22 cellular contexts compared by ENCODE assay signal in genomic region chr12:131388164-131388795, GRCh38.
DNase-seq lines count a peak whose midpoint lies in the region; ATAC-seq, FAIRE-seq and TF ChIP-seq lines count a peak whose summit lies in the region.
"Had no signal": no experiment of that assay in that cellular context is flagged by ENCODE, and none has a peak within 500 bp of the region (broad histone marks: within the 10 kb centered on the region; RNA-seq: fewer than 3 reads in every experiment).

No MANE protein-coding gene starts in this region.

- H3K27ac Mint-ChIP-seq in activated naive CD4-positive, alpha-beta T cell treated with anti-CD3 and anti-CD28 coated beads, Interleukin-2, amount 10 ng/mL, durations not matched to agents 7 days and 5 days = peak overlapping the region; percentile 58
- no peak overlapping the region for H3K27ac Mint-ChIP-seq in activated naive CD4-positive, alpha-beta T cell treated with anti-CD3 and anti-CD28 coated beads for 36 hours
- no peak overlapping the region for H3K27ac Mint-ChIP-seq in CD14-positive monocyte
- H3K27ac Mint-ChIP-seq: activated CD8-positive, alpha-beta T cell treated with anti-CD3 and anti-CD28 coated beads, Interleukin-2, amount 10 ng/mL, durations not matched to agents 7 days and 5 days had no signal

- H3K36me3 ChIP-seq in kidney (ENCODE audit: control insufficient read depth in 1 of 2, insufficient read depth in 2 of 2, low read length in 2 of 2) = no peaks in the 10 kb centered on the region
- H3K36me3 ChIP-seq: ascending aorta, BE2C, upper lobe of right lung had no signal

- H3K36me3 Mint-ChIP-seq in activated naive CD4-positive, alpha-beta T cell treated with anti-CD3 and anti-CD28 coated beads, Interleukin-2, amount 10 ng/mL, durations not matched to agents 7 days and 5 days = no peaks in the 10 kb centered on the region
- H3K36me3 Mint-ChIP-seq in activated naive CD4-positive, alpha-beta T cell treated with anti-CD3 and anti-CD28 coated beads for 36 hours (ENCODE audit: low read depth) = no peaks in the 10 kb centered on the region
- H3K36me3 Mint-ChIP-seq in CD14-positive monocyte = no peaks in the 10 kb centered on the region

- DNase-seq in activated naive CD4-positive, alpha-beta T cell treated with anti-CD3 and anti-CD28 coated beads, Interleukin-2, amount 10 ng/mL, durations not matched to agents 7 days and 5 days = no peak
- no peak for DNase-seq in activated naive CD4-positive, alpha-beta T cell treated with anti-CD3 and anti-CD28 coated beads for 36 hours
- DNase-seq in anterior cingulate cortex (lab: John Stamatoyannopoulos, UW) (peak in 47 of 58 donors; percentile 8 to 81 (median 45)), kidney (peak; percentile 47), superior temporal gyrus (ENCODE audit: extremely low spot score) (peak; percentile 37), CD14-positive monocyte (ENCODE audit: low spot score) (no peak)
- DNase-seq: activated CD4-positive, alpha-beta T cell treated with anti-CD3 and anti-CD28 coated beads for 1 hour; activated CD8-positive, alpha-beta T cell treated with anti-CD3 and anti-CD28 coated beads, Interleukin-2, amount 10 ng/mL, durations not matched to agents 7 days and 5 days; BE2C; effector memory CD4-positive, alpha-beta T cell; H9; IMR-90; mammary epithelial cell; NCI-H748 treated with DMSO at 0.1 percent for 48 hours; upper lobe of right lung had no signal

- H3K4me1 Mint-ChIP-seq in activated naive CD4-positive, alpha-beta T cell treated with anti-CD3 and anti-CD28 coated beads, Interleukin-2, amount 10 ng/mL, durations not matched to agents 7 days and 5 days = no peaks in the 10 kb centered on the region
- no peaks in the 10 kb centered on the region for H3K4me1 Mint-ChIP-seq in activated naive CD4-positive, alpha-beta T cell treated with anti-CD3 and anti-CD28 coated beads for 36 hours (ENCODE audit: low read depth)
- H3K4me1 Mint-ChIP-seq in CD14-positive monocyte = no peaks in the 10 kb centered on the region

- no peaks in the 10 kb centered on the region for H3K27me3 Mint-ChIP-seq in activated naive CD4-positive, alpha-beta T cell treated with anti-CD3 and anti-CD28 coated beads, Interleukin-2, amount 10 ng/mL, durations not matched to agents 7 days and 5 days
- peaks cover 3% of the 10 kb centered on the region for H3K27me3 Mint-ChIP-seq in activated naive CD4-positive, alpha-beta T cell treated with anti-CD3 and anti-CD28 coated beads for 36 hours (ENCODE audit: low read depth)
- H3K27me3 Mint-ChIP-seq in CD14-positive monocyte (ENCODE audit: low read depth in 3 of 3) = peaks cover 2 to 7% (median 5%) of the 10 kb centered on the region in 3 donors

- no peak overlapping the region for H3K9ac ChIP-seq in kidney (ENCODE audit: low read length in 2 of 2)

- H3K4me3 ChIP-seq in kidney (ENCODE audit: low read length in 2 of 2) = no peak overlapping the region
- H3K4me3 ChIP-seq: ascending aorta, upper lobe of right lung had no signal

- FAIRE-seq in kidney (lab: Jason Lieb, UNC) = no peak
- FAIRE-seq: D721Med, frontal cortex, TTC549 had no signal

- CTCF ChIA-PET in activated naive CD4-positive, alpha-beta T cell treated with anti-CD3 and anti-CD28 coated beads, Interleukin-2, amount 10 ng/mL, durations not matched to agents 7 days and 5 days (lab: Charles Lee) = no interaction called here
- CTCF ChIA-PET in activated naive CD4-positive, alpha-beta T cell treated with anti-CD3 and anti-CD28 coated beads for 36 hours (lab: Charles Lee) = interaction anchor here (0.6 kb wide), 1 partner anchor 574 kb away, joined by 3 read pairs; no protein-coding TSS in a partner anchor

- intact Hi-C loops in activated naive CD4-positive, alpha-beta T cell treated with anti-CD3 and anti-CD28 coated beads for 36 hours (cut with micrococcal nuclease) = no loop called here
- intact Hi-C loops in kidney (cut with DNase I) = no loop called here
- intact Hi-C loops in CD14-positive monocyte (cut with micrococcal nuclease) = no loop called here

- no peaks in the 10 kb centered on the region for H3K9me3 Mint-ChIP-seq in activated naive CD4-positive, alpha-beta T cell treated with anti-CD3 and anti-CD28 coated beads, Interleukin-2, amount 10 ng/mL, durations not matched to agents 7 days and 5 days
- no peaks in the 10 kb centered on the region for H3K9me3 Mint-ChIP-seq in activated naive CD4-positive, alpha-beta T cell treated with anti-CD3 and anti-CD28 coated beads for 36 hours
- no peaks in the 10 kb centered on the region for H3K9me3 Mint-ChIP-seq in CD14-positive monocyte
- H3K9me3 Mint-ChIP-seq: H9 had no signal

- ATAC-seq in HG03565 (IDR thresholded peaks at IDR 0.05; ENCODE audit: unreplicated experiment) = no peak
- no peak for ATAC-seq in activated CD4-positive, CD25-positive, alpha-beta regulatory T cell treated with anti-CD3 and anti-CD28 coated beads, Interleukin-2, amount 50 U/mL, for 24 hours
- ATAC-seq: activated CD8-positive, alpha-beta T cell treated with anti-CD3 and anti-CD28 coated beads, Interleukin-2, amount 10 ng/mL, durations not matched to agents 7 days and 5 days; right cardiac atrium; upper lobe of right lung had no signal

- H3K4me3 Mint-ChIP-seq in activated naive CD4-positive, alpha-beta T cell treated with anti-CD3 and anti-CD28 coated beads, Interleukin-2, amount 10 ng/mL, durations not matched to agents 7 days and 5 days = no peak overlapping the region
- H3K4me3 Mint-ChIP-seq in activated naive CD4-positive, alpha-beta T cell treated with anti-CD3 and anti-CD28 coated beads for 36 hours = no peak overlapping the region
- H3K4me3 Mint-ChIP-seq in CD14-positive monocyte = no peak overlapping the region
- H3K4me3 Mint-ChIP-seq: activated CD8-positive, alpha-beta T cell treated with anti-CD3 and anti-CD28 coated beads, Interleukin-2, amount 10 ng/mL, durations not matched to agents 7 days and 5 days; H9 had no signal

- H3K4me1 ChIP-seq in kidney (ENCODE audit: control insufficient read depth in 1 of 2, insufficient read depth in 1 of 2, low read depth in 1 of 2, low read length in 2 of 2) = no peaks in the 10 kb centered on the region
- H3K4me1 ChIP-seq: ascending aorta, BE2C, upper lobe of right lung had no signal

- H3K9me3 ChIP-seq in kidney (ENCODE audit: control insufficient read depth in 1 of 2, low read length in 2 of 2) = no peaks in the 10 kb centered on the region
- H3K9me3 ChIP-seq: ascending aorta, BE2C, upper lobe of right lung had no signal

- no peak overlapping the region for H3K27ac ChIP-seq in kidney (ENCODE audit: low read depth in 2 of 2, low read length in 2 of 2)
- H3K27ac ChIP-seq: ascending aorta, upper lobe of right lung had no signal

- TF ChIP-seq CTCF in kidney (IDR thresholded peaks at IDR 0.05; ENCODE audit: borderline replicate concordance, extremely low read depth, insufficient read depth) (no peak), CD14-positive monocyte (IDR thresholded peaks at IDR 0.05) (no peak)

Comparison
In these comparisons a context has a peak if more than half of its experiments do, and no peak if none do; other contexts are left out.
1. DNase-seq: peak in anterior cingulate cortex (47 of 58), kidney (single experiment) and superior temporal gyrus (single experiment); none in activated naive CD4-positive, alpha-beta T cell treated with anti-CD3 and anti-CD28 coated beads, Interleukin-2, amount 10 ng/mL, durations not matched to agents 7 days and 5 days (single experiment), activated naive CD4-positive, alpha-beta T cell treated with anti-CD3 and anti-CD28 coated beads for 36 hours (single experiment) and CD14-positive monocyte (single experiment).